In genomic region chr5:172798422-172799215, GRCh38 we compare ENCODE assay signal across 10 cellular contexts. TPM values are rescaled to one million over a fixed set of nuclear protein-coding genes. Genes with fewer than 3 reads are reported as not detected.
DNase-seq lines count a peak whose midpoint lies in the region; ATAC-seq, FAIRE-seq and TF ChIP-seq lines count a peak whose summit lies in the region.
"Had no signal": no experiment of that assay in that cellular context is flagged by ENCODE, and none has a peak within 500 bp of the region (broad histone marks: within the 10 kb centered on the region; RNA-seq: fewer than 3 reads in every experiment).

No MANE protein-coding gene starts in this region.

- peak overlapping the region; percentile 86 for H3K27ac ChIP-seq in astrocyte (ENCODE audit: low read depth, low read length)
- H3K27ac ChIP-seq in right lobe of liver = peak overlapping the region; percentile 25 to 63 (median 63)

- H3K27me3 Mint-ChIP-seq in activated T-cell treated with anti-CD3 and anti-CD28 coated beads, Interleukin-2, amount 50 U/mL, for 72 hours (ENCODE audit: low read depth) = no peaks in the 10 kb centered on the region
- H3K27me3 Mint-ChIP-seq in activated T-cell treated with anti-CD3 and anti-CD28 coated beads, Interleukin-2, amount 50 U/mL, for 4 hours (ENCODE audit: low read depth) = no peaks in the 10 kb centered on the region
- H3K27me3 Mint-ChIP-seq in astrocyte (ENCODE audit: low read depth, unreplicated experiment) = no peaks in the 10 kb centered on the region

- no peaks in the 10 kb centered on the region for H3K36me3 Mint-ChIP-seq in activated T-cell treated with anti-CD3 and anti-CD28 coated beads, Interleukin-2, amount 50 U/mL, for 72 hours (ENCODE audit: insufficient read depth in 2 of 2)
- H3K36me3 Mint-ChIP-seq in activated T-cell treated with anti-CD3 and anti-CD28 coated beads, Interleukin-2, amount 50 U/mL, for 4 hours (ENCODE audit: insufficient read depth) = no peaks in the 10 kb centered on the region
- H3K36me3 Mint-ChIP-seq in astrocyte (ENCODE audit: low read depth, unreplicated experiment) = no peaks in the 10 kb centered on the region

- peaks cover 20% of the 10 kb centered on the region for H3K4me1 Mint-ChIP-seq in activated T-cell treated with anti-CD3 and anti-CD28 coated beads, Interleukin-2, amount 50 U/mL, for 72 hours (ENCODE audit: low read depth)
- H3K4me1 Mint-ChIP-seq in activated T-cell treated with anti-CD3 and anti-CD28 coated beads, Interleukin-2, amount 50 U/mL, for 4 hours (ENCODE audit: low read depth) = peaks cover 8% of the 10 kb centered on the region
- peaks cover 32% of the 10 kb centered on the region for H3K4me1 Mint-ChIP-seq in astrocyte (ENCODE audit: low read depth, unreplicated experiment)

- H3K27ac Mint-ChIP-seq in activated T-cell treated with anti-CD3 and anti-CD28 coated beads, Interleukin-2, amount 50 U/mL, for 72 hours = no peak overlapping the region
- peak overlapping the region; percentile 9 for H3K27ac Mint-ChIP-seq in astrocyte (ENCODE audit: unreplicated experiment)

- H3K36me3 ChIP-seq in astrocyte (ENCODE audit: insufficient read depth, low read length) (no peaks in the 10 kb centered on the region), right lobe of liver (no peaks in the 10 kb centered on the region)

- DNase-seq in activated T-cell treated with anti-CD3 and anti-CD28 coated beads, Interleukin-2, amount 50 U/mL, for 72 hours = no peak
- DNase-seq in activated T-cell treated with anti-CD3 and anti-CD28 coated beads, Interleukin-2, amount 50 U/mL, for 4 hours = no peak
- DNase-seq in astrocyte (ENCODE audit: low read depth) = peak; percentile 94
- DNase-seq in right lobe of liver = no peak
- DNase-seq in urothelium cell line (ENCODE audit: low spot score) = peak; percentile 55
- no peak for DNase-seq in germinal center (ENCODE audit: low spot score)
- no peak for DNase-seq in NCI-H1048 (lab: John Stamatoyannopoulos, UW)
- DNase-seq: erythroblast, T-helper 2 cell had no signal

- no peaks in the 10 kb centered on the region for H3K27me3 ChIP-seq in astrocyte (ENCODE audit: insufficient read depth, low read length)
- no peaks in the 10 kb centered on the region for H3K27me3 ChIP-seq in right lobe of liver

- ATAC-seq in activated T-cell treated with anti-CD3 and anti-CD28 coated beads, Interleukin-2, amount 50 U/mL, for 72 hours (replicated peaks in 1 of 2) = peak; percentile 50 to 81
- no peak for ATAC-seq in activated T-cell treated with anti-CD3 and anti-CD28 coated beads, Interleukin-2, amount 50 U/mL, for 4 hours
- ATAC-seq in right lobe of liver = peak; percentile 23 to 51 (median 32)
- no peak for ATAC-seq in HG03175 (IDR thresholded peaks at IDR 0.05; ENCODE audit: unreplicated experiment)

- peak overlapping the region; percentile 15 for H3K4me3 ChIP-seq in astrocyte (ENCODE audit: insufficient read depth, low read depth, low read length)
- H3K4me3 ChIP-seq in right lobe of liver = no peak overlapping the region

- H3K79me2 ChIP-seq in astrocyte (ENCODE audit: insufficient read depth, low read length) = no peaks in the 10 kb centered on the region

- peak overlapping the region; percentile 79 for H3K9ac ChIP-seq in astrocyte (ENCODE audit: low read length)

- H4K20me1 ChIP-seq in astrocyte (ENCODE audit: insufficient read depth, low read length) = no peaks in the 10 kb centered on the region

- intact Hi-C loops in right lobe of liver (cut with DNase I) = no loop called here

- H2AFZ ChIP-seq in astrocyte (ENCODE audit: low read depth, low read length) = no peak overlapping the region

- no peaks in the 10 kb centered on the region for H3K9me3 Mint-ChIP-seq in activated T-cell treated with anti-CD3 and anti-CD28 coated beads, Interleukin-2, amount 50 U/mL, for 72 hours
- no peaks in the 10 kb centered on the region for H3K9me3 Mint-ChIP-seq in activated T-cell treated with anti-CD3 and anti-CD28 coated beads, Interleukin-2, amount 50 U/mL, for 4 hours
- peaks cover 2% of the 10 kb centered on the region for H3K9me3 Mint-ChIP-seq in astrocyte (ENCODE audit: unreplicated experiment)

- H3K4me3 Mint-ChIP-seq in activated T-cell treated with anti-CD3 and anti-CD28 coated beads, Interleukin-2, amount 50 U/mL, for 72 hours = peak overlapping the region in 1 of 2 donors; percentile 31
- no peak overlapping the region for H3K4me3 Mint-ChIP-seq in activated T-cell treated with anti-CD3 and anti-CD28 coated beads, Interleukin-2, amount 50 U/mL, for 4 hours
- no peak overlapping the region for H3K4me3 Mint-ChIP-seq in astrocyte (ENCODE audit: unreplicated experiment)

- WGBS in right lobe of liver (ENCODE audit: insufficient coverage, low coverage, low lambda C conversion rate, missing lambda C conversion rate) = 73% methylated on average over 8 of the region's 14 CpGs

- TF ChIP-seq POLR2A in right lobe of liver (IDR thresholded peaks at IDR 0.05) = no peak

- H3K4me1 ChIP-seq in astrocyte (ENCODE audit: insufficient read depth, low read length) (peaks cover 71% of the 10 kb centered on the region), right lobe of liver (peaks cover 0 to 18% (median 4%) of the 10 kb centered on the region in 4 donors)

- peak overlapping the region; percentile 71 for H3K4me2 ChIP-seq in astrocyte (ENCODE audit: low read length)

- TF ChIP-seq CTCF in astrocyte (IDR thresholded peaks at IDR 0.05; ENCODE audit: insufficient read depth, low read depth, low read length) (no peak), right lobe of liver (IDR thresholded peaks at IDR 0.05) (no peak)

- H3K9me3 ChIP-seq in astrocyte (ENCODE audit: insufficient read depth, low read depth, low read length) = no peaks in the 10 kb centered on the region
- H3K9me3 ChIP-seq in right lobe of liver = no peaks in the 10 kb centered on the region

- FAIRE-seq in astrocyte (lab: Jason Lieb, UNC) = no peak
- no peak for FAIRE-seq in urothelium cell line (lab: Jason Lieb, UNC)

RNA-seq across cellular contexts. Expression of gene DUSP1, which starts 27.6 kb away (rescaled TPM):
- 10 to 100 TPM; 14.5 to 24.5 TPM for total RNA-seq in activated T-cell treated with anti-CD3 and anti-CD28 coated beads, Interleukin-2, amount 50 U/mL, for 72 hours
- 10 to 100 TPM; 11.4 to 15.0 (median 15.0) TPM for total RNA-seq in activated T-cell treated with anti-CD3 and anti-CD28 coated beads, Interleukin-2, amount 50 U/mL, for 4 hours
- total RNA-seq in astrocyte = 80.5 and 90.1 TPM in 2 replicates
- 100 to 1,000 TPM; 106 to 407 (median 232) TPM for total RNA-seq in right lobe of liver

RNA-seq across cellular contexts. Expression of gene ERGIC1, which starts 35.4 kb away (rescaled TPM):
- total RNA-seq in activated T-cell treated with anti-CD3 and anti-CD28 coated beads, Interleukin-2, amount 50 U/mL, for 72 hours = 10 to 100 TPM; 66.3 to 69.3 TPM
- total RNA-seq in activated T-cell treated with anti-CD3 and anti-CD28 coated beads, Interleukin-2, amount 50 U/mL, for 4 hours = 10 to 100 TPM; 28.7 to 36.3 (median 32.1) TPM
- 131 and 137 TPM in 2 replicates for total RNA-seq in astrocyte
- total RNA-seq in right lobe of liver = 100 to 1,000 TPM; 103 to 264 (median 154) TPM

Comparison
In these comparisons a context has a peak if more than half of its experiments do, and no peak if none do; other contexts are left out.
1. ATAC-seq: peak in activated T-cell treated with anti-CD3 and anti-CD28 coated beads, Interleukin-2, amount 50 U/mL, for 72 hours (2 of 2) and right lobe of liver (4 of 4); none in activated T-cell treated with anti-CD3 and anti-CD28 coated beads, Interleukin-2, amount 50 U/mL, for 4 hours (0 of 2) and HG03175 (single experiment).
2. DNase-seq: peak in astrocyte (single experiment) and urothelium cell line (single experiment); none in activated T-cell treated with anti-CD3 and anti-CD28 coated beads, Interleukin-2, amount 50 U/mL, for 72 hours (0 of 2), activated T-cell treated with anti-CD3 and anti-CD28 coated beads, Interleukin-2, amount 50 U/mL, for 4 hours (single experiment), right lobe of liver (0 of 3), germinal center (single experiment) and NCI-H1048 (single experiment).